In the genomic region with DNA sequence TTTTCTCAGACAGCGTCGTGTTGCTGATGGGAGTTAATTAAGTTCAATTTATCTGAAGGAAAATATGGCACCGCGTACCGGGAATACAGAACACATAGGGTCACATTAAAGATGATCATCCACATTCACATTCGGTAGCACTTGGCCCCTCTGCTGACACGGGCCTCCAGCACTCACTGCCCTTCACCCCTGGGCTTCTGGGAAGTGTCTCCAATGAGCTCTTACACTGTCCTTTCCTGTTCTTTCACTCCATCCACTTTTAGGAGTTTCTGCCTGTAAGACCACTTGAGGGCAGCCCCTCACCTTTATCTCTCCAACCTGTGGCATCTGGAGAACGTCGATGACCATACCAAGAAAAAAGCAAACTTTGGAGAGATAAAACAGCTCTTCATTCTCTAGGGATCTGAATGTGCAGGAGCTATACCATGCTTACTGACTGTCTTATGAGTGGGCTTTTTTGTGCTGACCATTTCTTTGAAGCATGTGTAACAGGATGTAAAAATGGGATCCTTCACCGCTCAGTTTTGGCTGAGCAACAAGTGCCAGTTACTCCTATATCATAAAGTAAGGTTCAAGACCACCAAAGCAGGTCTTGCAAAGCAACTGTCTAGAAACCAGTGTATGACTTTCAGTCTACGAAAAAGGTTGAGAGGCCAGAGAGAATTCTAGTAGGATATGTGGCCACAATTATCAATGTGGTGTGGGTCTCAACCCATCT, we compare ENCODE assay signal across 1 cellular context.
TF ChIP-seq lines count a peak whose summit lies in the region.

No MANE protein-coding gene starts in this region.

TF ChIP-seq in liver, 16 proteins besides CTCF, POLR2A, EP300 and RAD21 (continued from another document):
- TF ChIP-seq, protein P1, sequence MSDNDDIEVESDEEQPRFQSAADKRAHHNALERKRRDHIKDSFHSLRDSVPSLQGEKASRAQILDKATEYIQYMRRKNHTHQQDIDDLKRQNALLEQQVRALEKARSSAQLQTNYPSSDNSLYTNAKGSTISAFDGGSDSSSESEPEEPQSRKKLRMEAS (IDR thresholded peaks at IDR 0.05), result no peak
- TF ChIP-seq FOXA1 (IDR thresholded peaks at IDR 0.05), result no peak
